9 cellular contexts compared by ENCODE assay signal in genomic region chr21:36504067-36505058, GRCh38. TPM values are rescaled to one million over a fixed set of nuclear protein-coding genes. Genes with fewer than 3 reads are reported as not detected.
DNase-seq lines count a peak whose midpoint lies in the region; ATAC-seq and TF ChIP-seq lines count a peak whose summit lies in the region.
"Had no signal": no experiment of that assay in that cellular context is flagged by ENCODE, and none has a peak within 500 bp of the region (broad histone marks: within the 10 kb centered on the region; RNA-seq: fewer than 3 reads in every experiment).

No MANE protein-coding gene starts in this region.

- no peaks in the 10 kb centered on the region for H4K20me1 ChIP-seq in smooth muscle cell (ENCODE audit: low read depth)

- no peak overlapping the region for H3K4me2 ChIP-seq in smooth muscle cell

- WGBS in smooth muscle cell (ENCODE audit: low lambda C conversion rate) = 40% methylated on average over 5 of the region's 5 CpGs

- no peaks in the 10 kb centered on the region for H3K4me1 Mint-ChIP-seq in activated naive CD4-positive, alpha-beta T cell treated with anti-CD3 and anti-CD28 coated beads for 36 hours (ENCODE audit: low read depth)

- no peak overlapping the region for H3K4me3 Mint-ChIP-seq in activated naive CD4-positive, alpha-beta T cell treated with anti-CD3 and anti-CD28 coated beads for 36 hours

- H3K27me3 Mint-ChIP-seq in activated naive CD4-positive, alpha-beta T cell treated with anti-CD3 and anti-CD28 coated beads for 36 hours (ENCODE audit: low read depth) = no peaks in the 10 kb centered on the region

- H3K27me3 ChIP-seq in right atrium auricular region (no peaks in the 10 kb centered on the region), smooth muscle cell (ENCODE audit: low read depth) (no peaks in the 10 kb centered on the region)

- no peak overlapping the region for H2AFZ ChIP-seq in smooth muscle cell (ENCODE audit: low read depth)

- no peak overlapping the region for H3K9ac ChIP-seq in smooth muscle cell (ENCODE audit: low read depth)

- no peaks in the 10 kb centered on the region for H3K36me3 ChIP-seq in right atrium auricular region
- no peaks in the 10 kb centered on the region for H3K36me3 ChIP-seq in smooth muscle cell (ENCODE audit: low read depth)

- CTCF ChIA-PET in activated naive CD4-positive, alpha-beta T cell treated with anti-CD3 and anti-CD28 coated beads for 36 hours (lab: Charles Lee) = interaction anchor here (0.6 to 3.0 kb wide), 25 partner anchors 7 to 552 kb away, joined by 3 to 13 read pairs (median 4); no protein-coding TSS in a partner anchor

- intact Hi-C loops in activated naive CD4-positive, alpha-beta T cell treated with anti-CD3 and anti-CD28 coated beads for 36 hours (cut with micrococcal nuclease) = loop anchor here (1.0 to 2.0 kb wide), 5 partner anchors 38 to 423 kb away; no protein-coding TSS in a partner anchor

- no peak overlapping the region for H3K4me3 ChIP-seq in AG10803 (ENCODE audit: low read length)
- H3K4me3 ChIP-seq in right atrium auricular region = no peak overlapping the region
- H3K4me3 ChIP-seq in smooth muscle cell = no peak overlapping the region

- H3F3A ChIP-seq in smooth muscle cell (ENCODE audit: low read depth) = no peaks in the 10 kb centered on the region

- H3K36me3 Mint-ChIP-seq in activated naive CD4-positive, alpha-beta T cell treated with anti-CD3 and anti-CD28 coated beads for 36 hours (ENCODE audit: low read depth) = no peaks in the 10 kb centered on the region

- peak; percentile 92 for TF ChIP-seq CTCF in AG10803 (conservative IDR thresholded peaks at IDR 0.05; ENCODE audit: low read length)
- TF ChIP-seq CTCF in GM12873 (IDR thresholded peaks at IDR 0.05; ENCODE audit: insufficient read depth, low read depth, low read length, missing control alignments) = peak; percentile 70
- peak; percentile 91 to 95 for TF ChIP-seq CTCF in right atrium auricular region (IDR thresholded peaks at IDR 0.05)
- peak; percentile 91 for TF ChIP-seq CTCF in smooth muscle cell (IDR thresholded peaks at IDR 0.05; ENCODE audit: borderline replicate concordance, insufficient read depth, poor library complexity, severe bottlenecking)

- H3K79me2 ChIP-seq in smooth muscle cell (ENCODE audit: low read depth) = no peaks in the 10 kb centered on the region

- no peaks in the 10 kb centered on the region for H3K9me3 ChIP-seq in right atrium auricular region
- no peaks in the 10 kb centered on the region for H3K9me3 ChIP-seq in smooth muscle cell (replicated peaks; ENCODE audit: low read depth)

- no peak overlapping the region for H3K27ac Mint-ChIP-seq in activated naive CD4-positive, alpha-beta T cell treated with anti-CD3 and anti-CD28 coated beads for 36 hours

- DNase-seq in AG10803 (ENCODE audit: low read depth) (peak; percentile 58), NCI-H345 (lab: John Stamatoyannopoulos, UW) (peak; percentile 54), right atrium auricular region (ENCODE audit: low spot score) (no peak), smooth muscle cell (lab: John Stamatoyannopoulos, UW; ENCODE audit: unreplicated experiment) (no peak)
- DNase-seq in activated naive CD4-positive, alpha-beta T cell treated with anti-CD3 and anti-CD28 coated beads for 36 hours = peak; percentile 63

- no peak overlapping the region for H3K27ac ChIP-seq in right atrium auricular region
- no peak overlapping the region for H3K27ac ChIP-seq in smooth muscle cell (ENCODE audit: low read depth)

- no peak for ATAC-seq in GM21529 (IDR thresholded peaks at IDR 0.05; ENCODE audit: unreplicated experiment)
- no peak for ATAC-seq in GM21447 (IDR thresholded peaks at IDR 0.05; ENCODE audit: unreplicated experiment)

- no peaks in the 10 kb centered on the region for H3K9me3 Mint-ChIP-seq in activated naive CD4-positive, alpha-beta T cell treated with anti-CD3 and anti-CD28 coated beads for 36 hours

- no peaks in the 10 kb centered on the region for H3K4me1 ChIP-seq in right atrium auricular region
- H3K4me1 ChIP-seq in smooth muscle cell (ENCODE audit: low read depth) = no peaks in the 10 kb centered on the region

RNA-seq across cellular contexts. Expression of gene CLDN14, which starts 24.4 kb away (rescaled TPM):
- not detected for total RNA-seq in activated naive CD4-positive, alpha-beta T cell treated with anti-CD3 and anti-CD28 coated beads for 36 hours
- total RNA-seq in right atrium auricular region = not detected
- total RNA-seq in smooth muscle cell = not detected in 2 replicates
- polyA plus RNA-seq in smooth muscle cell = 0.84 TPM in 1 of 2 replicates, not detected in the other
- total RNA-seq: mononuclear cell had no signal

Comparison
In these comparisons a context has a peak if more than half of its experiments do, and no peak if none do; other contexts are left out.
1. DNase-seq: peak in AG10803 (single experiment), NCI-H345 (single experiment) and activated naive CD4-positive, alpha-beta T cell treated with anti-CD3 and anti-CD28 coated beads for 36 hours (single experiment); none in right atrium auricular region (single experiment) and smooth muscle cell (single experiment).
2. Peak in every context shown above with its lines, with median percentiles within 50 percentile points of each other: CTCF ChIP-seq.